ENCODE assay signal across 27 cellular contexts in the genomic region with DNA sequence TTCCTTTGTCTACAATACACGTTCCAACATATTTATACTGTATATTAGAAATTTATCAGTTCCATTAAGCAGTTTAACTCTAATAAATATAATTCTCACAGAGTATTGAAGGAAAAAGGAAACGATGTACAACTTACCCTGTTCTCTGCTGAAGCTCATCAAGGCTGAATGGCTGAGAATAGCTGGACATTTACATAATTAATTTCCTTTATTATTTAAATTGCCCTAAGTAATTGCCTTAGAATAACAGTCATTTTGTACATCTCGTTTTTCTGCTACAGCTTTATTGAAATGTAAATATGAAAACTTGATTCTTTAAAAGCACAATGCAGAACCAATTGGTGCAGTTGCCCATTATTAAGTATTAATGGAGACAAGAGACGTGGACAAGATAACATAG.
"Had no signal": no experiment of that assay in that cellular context is flagged by ENCODE, and none has a peak within 500 bp of the region (broad histone marks: within the 10 kb centered on the region; RNA-seq: fewer than 3 reads in every experiment).

No MANE protein-coding gene starts in this region.

- H3K9me3 Mint-ChIP-seq: stimulated activated naive CD8-positive, alpha-beta T cell treated with anti-CD3 and anti-CD28 coated beads, Interleukin-15, amount 100 ng/mL, for 72 hours; type B pancreatic cell had no signal

- H3K27me3 Mint-ChIP-seq: stimulated activated memory B cell treated with anti-CD40 and anti-IgM and Interleukin-4, amounts not matched to agents 10 μg/mL and 1 μg/mL and 100 μg/mL, for 72 hours; stimulated activated naive B cell treated with anti-CD40 and anti-IgM and Interleukin-4, amounts not matched to agents 10 μg/mL and 1 μg/mL and 100 μg/mL, for 72 hours; stimulated activated naive CD8-positive, alpha-beta T cell treated with anti-CD3 and anti-CD28 coated beads, Interleukin-15, amount 100 ng/mL, for 72 hours; stimulated activated naive CD8-positive, alpha-beta T cell treated with anti-CD3 and anti-CD28 coated beads, Interleukin-15, Interleukin-2, amounts not matched to agents 100 ng/mL and 50 ng/mL, for 24 hours; type B pancreatic cell had no signal

- H3K4me3 ChIP-seq: stomach, suprapubic skin, testis, thoracic aorta, thyroid gland, tibial artery, tibial nerve, transverse colon, upper lobe of left lung, upper lobe of right lung, uterus, vagina had no signal

- H3K9me3 ChIP-seq: stomach, testis, thoracic aorta, thyroid gland, tibial artery, tibial nerve, transverse colon, upper lobe of left lung, upper lobe of right lung, uterus, vagina had no signal

- H3K27ac Mint-ChIP-seq: stimulated activated effector memory CD8-positive, alpha-beta T cell treated with anti-CD3 and anti-CD28 coated beads, Interleukin-12 subunit alpha, Interleukin-12 subunit beta, amount 100 ng/mL, for 72 hours; stimulated activated memory B cell treated with anti-CD40 and anti-IgM and Interleukin-4, amounts not matched to agents 10 μg/mL and 1 μg/mL and 100 μg/mL, for 72 hours; stimulated activated naive B cell treated with anti-CD40 and anti-IgM and Interleukin-4, amounts not matched to agents 10 μg/mL and 1 μg/mL and 100 μg/mL, for 72 hours; stimulated activated naive CD8-positive, alpha-beta T cell treated with anti-CD3 and anti-CD28 coated beads, Interleukin-15, amount 100 ng/mL, for 72 hours; stimulated activated naive CD8-positive, alpha-beta T cell treated with anti-CD3 and anti-CD28 coated beads, Interleukin-15, Interleukin-2, amounts not matched to agents 100 ng/mL and 50 ng/mL, for 24 hours; type B pancreatic cell had no signal

- H3K36me3 ChIP-seq: stomach, suprapubic skin, thoracic aorta, thyroid gland, tibial artery, tibial nerve, transverse colon, upper lobe of left lung, upper lobe of right lung, uterus, vagina had no signal

- H3K4me3 Mint-ChIP-seq: stimulated activated effector memory CD8-positive, alpha-beta T cell treated with anti-CD3 and anti-CD28 coated beads, Interleukin-12 subunit alpha, Interleukin-12 subunit beta, amount 100 ng/mL, for 72 hours; stimulated activated memory B cell treated with anti-CD40 and anti-IgM and Interleukin-4, amounts not matched to agents 10 μg/mL and 1 μg/mL and 100 μg/mL, for 72 hours; stimulated activated naive B cell treated with anti-CD40 and anti-IgM and Interleukin-4, amounts not matched to agents 10 μg/mL and 1 μg/mL and 100 μg/mL, for 72 hours; stimulated activated naive CD8-positive, alpha-beta T cell treated with anti-CD3 and anti-CD28 coated beads, Interleukin-15, amount 100 ng/mL, for 72 hours; stimulated activated naive CD8-positive, alpha-beta T cell treated with anti-CD3 and anti-CD28 coated beads, Interleukin-15, Interleukin-2, amounts not matched to agents 100 ng/mL and 50 ng/mL, for 24 hours; type B pancreatic cell had no signal

- ATAC-seq: stimulated activated effector memory CD8-positive, alpha-beta T cell treated with anti-CD3 and anti-CD28 coated beads, Interleukin-12 subunit alpha, Interleukin-12 subunit beta, amount 100 ng/mL, for 72 hours; stimulated activated memory B cell treated with anti-CD40 and anti-IgM and Interleukin-4, amounts not matched to agents 10 μg/mL and 1 μg/mL and 100 μg/mL, for 72 hours; stimulated activated naive B cell treated with anti-CD40 and anti-IgM and Interleukin-4, amounts not matched to agents 10 μg/mL and 1 μg/mL and 100 μg/mL, for 72 hours; stimulated activated naive CD8-positive, alpha-beta T cell treated with anti-CD3 and anti-CD28 coated beads, Interleukin-15, amount 100 ng/mL, for 72 hours; stimulated activated naive CD8-positive, alpha-beta T cell treated with anti-CD3 and anti-CD28 coated beads, Interleukin-15, Interleukin-2, amounts not matched to agents 100 U/mL and 50 U/mL, for 24 hours; upper lobe of right lung had no signal

- H3K4me1 Mint-ChIP-seq: stimulated activated effector memory CD8-positive, alpha-beta T cell treated with anti-CD3 and anti-CD28 coated beads, Interleukin-12 subunit alpha, Interleukin-12 subunit beta, amount 100 ng/mL, for 72 hours; stimulated activated memory B cell treated with anti-CD40 and anti-IgM and Interleukin-4, amounts not matched to agents 10 μg/mL and 1 μg/mL and 100 μg/mL, for 72 hours; stimulated activated naive B cell treated with anti-CD40 and anti-IgM and Interleukin-4, amounts not matched to agents 10 μg/mL and 1 μg/mL and 100 μg/mL, for 72 hours; stimulated activated naive CD8-positive, alpha-beta T cell treated with anti-CD3 and anti-CD28 coated beads, Interleukin-15, amount 100 ng/mL, for 72 hours had no signal

- H3K27me3 ChIP-seq: stomach, suprapubic skin, testis, thyroid gland, tibial artery, tibial nerve, transverse colon, upper lobe of left lung, upper lobe of right lung, uterus, vagina had no signal

- H3K27ac ChIP-seq: stomach, suprapubic skin, testis, thoracic aorta, thyroid gland, tibial artery, tibial nerve, transverse colon, upper lobe of left lung, upper lobe of right lung, uterus, vagina had no signal

- H3K4me1 ChIP-seq: stomach, suprapubic skin, testis, thyroid gland, tibial artery, tibial nerve, transverse colon, upper lobe of left lung, upper lobe of right lung, uterus, vagina had no signal

- H3K36me3 Mint-ChIP-seq: stimulated activated effector memory CD8-positive, alpha-beta T cell treated with anti-CD3 and anti-CD28 coated beads, Interleukin-12 subunit alpha, Interleukin-12 subunit beta, amount 100 ng/mL, for 72 hours; stimulated activated memory B cell treated with anti-CD40 and anti-IgM and Interleukin-4, amounts not matched to agents 10 μg/mL and 1 μg/mL and 100 μg/mL, for 72 hours; stimulated activated naive B cell treated with anti-CD40 and anti-IgM and Interleukin-4, amounts not matched to agents 10 μg/mL and 1 μg/mL and 100 μg/mL, for 72 hours; type B pancreatic cell had no signal

- DNase-seq: stimulated activated CD4-positive, alpha-beta T cell treated with anti-CD3 and anti-CD28 coated beads, Interleukin-2, amount 100 ng/mL, for 48 hours; stimulated activated CD4-positive, alpha-beta T cell treated with anti-CD3 and anti-CD28 coated beads, Interleukin-4, amount 100 ng/mL, for 1 hour; stimulated activated CD4-positive, alpha-beta T cell treated with anti-CD3 and anti-CD28 coated beads, Interleukin-4, amount 100 ng/mL, for 24 hours; stimulated activated CD8-positive, alpha-beta memory T cell treated with anti-CD3 and anti-CD28 coated beads, Interleukin-4, amount 100 ng/mL, for 48 hours; stimulated activated naive B cell treated with anti-CD40 and anti-IgM and Interleukin-4, amounts not matched to agents 10 μg/mL and 1 μg/mL and 100 μg/mL, for 72 hours; stimulated activated naive CD4-positive, alpha-beta T cell; stimulated activated naive CD4-positive, alpha-beta T cell treated with Interleukin-2 at 50 U/mL for 16 hours; stimulated activated naive CD8-positive, alpha-beta T cell treated with anti-CD3 and anti-CD28 coated beads, Interleukin-15, amount 100 ng/mL, for 72 hours; stimulated activated naive CD8-positive, alpha-beta T cell treated with anti-CD3 and anti-CD28 coated beads, Interleukin-15, Interleukin-2, amounts not matched to agents 100 U/mL and 50 U/mL, for 24 hours; stomach; substantia nigra; testis; thyroid gland; tibial artery; transverse colon; trophoblast cell; upper lobe of left lung; upper lobe of right lung; uterus had no signal
